Comparison of ENCODE assay signal across 1 cellular context in the genomic region with DNA sequence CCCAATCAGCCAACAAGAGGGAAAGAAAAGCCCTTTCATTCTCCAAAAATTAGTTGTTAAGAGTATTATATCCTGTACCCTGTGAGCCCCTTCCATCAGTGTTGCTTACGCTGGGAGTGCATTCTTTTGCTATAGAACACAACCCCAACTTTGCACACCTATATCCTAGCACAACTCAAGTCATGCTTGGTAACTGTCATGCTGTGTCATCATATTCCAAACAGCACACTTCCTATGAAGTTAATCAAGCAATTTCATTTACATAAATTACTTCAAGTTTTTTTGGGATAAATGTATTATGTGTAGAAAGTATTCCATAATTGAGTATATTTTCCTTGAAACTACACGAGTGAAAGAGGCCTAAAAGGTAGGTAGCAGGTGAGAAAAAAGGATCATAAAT.
TF ChIP-seq lines count a peak whose summit lies in the region.

No MANE protein-coding gene starts in this region.

TF ChIP-seq in WTC11, 78 proteins besides CTCF, POLR2A, EP300 and RAD21 (continued from another document):
- TF ChIP-seq, protein P1, sequence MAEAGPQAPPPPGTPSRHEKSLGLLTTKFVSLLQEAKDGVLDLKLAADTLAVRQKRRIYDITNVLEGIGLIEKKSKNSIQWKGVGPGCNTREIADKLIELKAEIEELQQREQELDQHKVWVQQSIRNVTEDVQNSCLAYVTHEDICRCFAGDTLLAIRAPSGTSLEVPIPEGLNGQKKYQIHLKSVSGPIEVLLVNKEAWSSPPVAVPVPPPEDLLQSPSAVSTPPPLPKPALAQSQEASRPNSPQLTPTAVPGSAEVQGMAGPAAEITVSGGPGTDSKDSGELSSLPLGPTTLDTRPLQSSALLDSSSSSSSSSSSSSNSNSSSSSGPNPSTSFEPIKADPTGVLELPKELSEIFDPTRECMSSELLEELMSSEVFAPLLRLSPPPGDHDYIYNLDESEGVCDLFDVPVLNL (CRISPR knock-in tag; IDR thresholded peaks at IDR 0.05; ENCODE audit: borderline replicate concordance, low read depth): no peak
- TF ChIP-seq MYBL2 (CRISPR knock-in tag; IDR thresholded peaks at IDR 0.05) (no peak), ZNF416 (CRISPR knock-in tag; IDR thresholded peaks at IDR 0.05) (no peak)
- TF ChIP-seq, protein P2, sequence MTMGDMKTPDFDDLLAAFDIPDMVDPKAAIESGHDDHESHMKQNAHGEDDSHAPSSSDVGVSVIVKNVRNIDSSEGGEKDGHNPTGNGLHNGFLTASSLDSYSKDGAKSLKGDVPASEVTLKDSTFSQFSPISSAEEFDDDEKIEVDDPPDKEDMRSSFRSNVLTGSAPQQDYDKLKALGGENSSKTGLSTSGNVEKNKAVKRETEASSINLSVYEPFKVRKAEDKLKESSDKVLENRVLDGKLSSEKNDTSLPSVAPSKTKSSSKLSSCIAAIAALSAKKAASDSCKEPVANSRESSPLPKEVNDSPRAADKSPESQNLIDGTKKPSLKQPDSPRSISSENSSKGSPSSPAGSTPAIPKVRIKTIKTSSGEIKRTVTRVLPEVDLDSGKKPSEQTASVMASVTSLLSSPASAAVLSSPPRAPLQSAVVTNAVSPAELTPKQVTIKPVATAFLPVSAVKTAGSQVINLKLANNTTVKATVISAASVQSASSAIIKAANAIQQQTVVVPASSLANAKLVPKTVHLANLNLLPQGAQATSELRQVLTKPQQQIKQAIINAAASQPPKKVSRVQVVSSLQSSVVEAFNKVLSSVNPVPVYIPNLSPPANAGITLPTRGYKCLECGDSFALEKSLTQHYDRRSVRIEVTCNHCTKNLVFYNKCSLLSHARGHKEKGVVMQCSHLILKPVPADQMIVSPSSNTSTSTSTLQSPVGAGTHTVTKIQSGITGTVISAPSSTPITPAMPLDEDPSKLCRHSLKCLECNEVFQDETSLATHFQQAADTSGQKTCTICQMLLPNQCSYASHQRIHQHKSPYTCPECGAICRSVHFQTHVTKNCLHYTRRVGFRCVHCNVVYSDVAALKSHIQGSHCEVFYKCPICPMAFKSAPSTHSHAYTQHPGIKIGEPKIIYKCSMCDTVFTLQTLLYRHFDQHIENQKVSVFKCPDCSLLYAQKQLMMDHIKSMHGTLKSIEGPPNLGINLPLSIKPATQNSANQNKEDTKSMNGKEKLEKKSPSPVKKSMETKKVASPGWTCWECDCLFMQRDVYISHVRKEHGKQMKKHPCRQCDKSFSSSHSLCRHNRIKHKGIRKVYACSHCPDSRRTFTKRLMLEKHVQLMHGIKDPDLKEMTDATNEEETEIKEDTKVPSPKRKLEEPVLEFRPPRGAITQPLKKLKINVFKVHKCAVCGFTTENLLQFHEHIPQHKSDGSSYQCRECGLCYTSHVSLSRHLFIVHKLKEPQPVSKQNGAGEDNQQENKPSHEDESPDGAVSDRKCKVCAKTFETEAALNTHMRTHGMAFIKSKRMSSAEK (CRISPR knock-in tag; IDR thresholded peaks at IDR 0.05; ENCODE audit: borderline replicate concordance): no peak
